7 cellular contexts compared by ENCODE assay signal in the genomic region with DNA sequence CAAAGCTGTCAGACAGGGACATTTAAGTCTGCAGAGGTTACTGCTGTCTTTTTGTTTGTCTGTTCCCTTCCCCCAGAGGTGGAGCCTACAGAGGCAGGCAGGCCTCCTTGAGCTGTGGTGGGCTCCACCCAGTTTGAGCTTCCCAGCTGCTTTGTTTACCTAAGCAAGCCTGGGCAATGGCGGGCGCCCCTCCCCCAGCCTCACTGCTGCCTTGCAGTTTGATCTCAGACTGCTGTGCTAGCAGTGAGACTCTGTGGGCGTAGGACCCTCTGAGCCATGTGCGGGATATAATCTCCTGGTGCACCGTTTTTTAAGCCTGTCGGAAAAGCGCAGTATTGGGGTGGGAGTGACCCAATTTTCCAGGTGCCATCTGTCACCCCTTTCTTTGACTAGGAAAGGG. TPM values are rescaled to one million over a fixed set of nuclear protein-coding genes. Genes with fewer than 3 reads are reported as not detected.
"Had no signal": no experiment of that assay in that cellular context is flagged by ENCODE, and none has a peak within 500 bp of the region (broad histone marks: within the 10 kb centered on the region; RNA-seq: fewer than 3 reads in every experiment).

No MANE protein-coding gene starts in this region.

RNA-seq across cellular contexts. Expression of a gene that starts 45.8 kb away (rescaled TPM):
- total RNA-seq: GM23248, GM23338, H1, H4, H7, H9, HFFc6 had no signal
- polyA plus RNA-seq: GM23248, GM23338, H1 had no signal
